In genomic region chr3:101868534-101869464, GRCh38 we compare ENCODE assay signal across 13 cellular contexts. TPM values are rescaled to one million over a fixed set of nuclear protein-coding genes. Genes with fewer than 3 reads are reported as not detected.
A peak's percentile ranks its signal among the peaks of the same experiment; 100 is the strongest.
DNase-seq lines count a peak whose midpoint lies in the region; FAIRE-seq and TF ChIP-seq lines count a peak whose summit lies in the region.
"Had no signal": no experiment of that assay in that cellular context is flagged by ENCODE, and none has a peak within 500 bp of the region (broad histone marks: within the 10 kb centered on the region; RNA-seq: fewer than 3 reads in every experiment).

No MANE protein-coding gene starts in this region.

- H3K27ac ChIP-seq in mesenchymal stem cell (ENCODE audit: low read length, poor library complexity, severe bottlenecking): peak overlapping the region; percentile 49
- H3K27ac ChIP-seq in ovary: no peak overlapping the region

- H3K4me1 ChIP-seq in mesenchymal stem cell (ENCODE audit: control insufficient read depth, insufficient read depth, low read depth, low read length) (peaks cover 6% of the 10 kb centered on the region), ovary (ENCODE audit: insufficient read depth) (no peaks in the 10 kb centered on the region)

- H3K27ac Mint-ChIP-seq in osteocyte (ENCODE audit: unreplicated experiment): no peak overlapping the region

- no peak overlapping the region for H3K4ac ChIP-seq in mesenchymal stem cell (ENCODE audit: low read depth in 1 of 2, low read length in 2 of 2)

- H3K9me3 ChIP-seq in mesenchymal stem cell (ENCODE audit: control insufficient read depth, low read length) (no peaks in the 10 kb centered on the region), ovary (no peaks in the 10 kb centered on the region)

- H4K8ac ChIP-seq in mesenchymal stem cell (ENCODE audit: low read length): no peak overlapping the region

- in situ Hi-C loops in Caki2 (cut with HindIII; ENCODE audit: low pct_unique_long_range_greater_than_20kb, low sequenced_read_pairs): loop anchor here (10.0 to 25.0 kb wide), 2 partner anchors 294 to 356 kb away; no protein-coding TSS in a partner anchor

- H3K36me3 Mint-ChIP-seq in osteocyte (ENCODE audit: unreplicated experiment): no peaks in the 10 kb centered on the region

- H3K9ac ChIP-seq in mesenchymal stem cell (ENCODE audit: low read length): no peak overlapping the region

- no peaks in the 10 kb centered on the region for H3K79me1 ChIP-seq in mesenchymal stem cell (replicated peaks; ENCODE audit: low read length, poor library complexity, severe bottlenecking)

- no peak overlapping the region for H2BK120ac ChIP-seq in mesenchymal stem cell (ENCODE audit: low read depth, low read length)

- no peak overlapping the region for H3K4me2 ChIP-seq in mesenchymal stem cell (ENCODE audit: low read length, poor library complexity, severe bottlenecking)

- H3K27me3 ChIP-seq in mesenchymal stem cell (ENCODE audit: control insufficient read depth in 1 of 2, insufficient read depth in 1 of 2, low read length in 2 of 2) (no peaks in the 10 kb centered on the region), ovary (no peaks in the 10 kb centered on the region)

- TF ChIP-seq CTCF in epithelial cell of esophagus (IDR thresholded peaks at IDR 0.05; ENCODE audit: insufficient read depth, low read depth, low read length, missing control alignments): no peak
- TF ChIP-seq CTCF in osteocyte (IDR thresholded peaks at IDR 0.05): no peak
- TF ChIP-seq CTCF in D721Med (IDR thresholded peaks at IDR 0.05; ENCODE audit: insufficient read depth, missing control alignments): no peak
- TF ChIP-seq CTCF in ovary (IDR thresholded peaks at IDR 0.05): no peak

- no peak overlapping the region for H2BK12ac ChIP-seq in mesenchymal stem cell (ENCODE audit: low read length in 2 of 2)

- no peak for FAIRE-seq in D721Med (lab: Jason Lieb, UNC)

- peak; percentile 95 for DNase-seq in Caki2 (ENCODE audit: low read depth)
- DNase-seq in NCI-H2196 treated with DMSO at 0.1 percent for 48 hours (lab: John Stamatoyannopoulos, UW; ENCODE audit: unreplicated experiment): peak; percentile 25
- DNase-seq in epithelial cell of esophagus (ENCODE audit: low read depth): peak; percentile 67
- DNase-seq in mesenchymal stem cell: peak; percentile 15
- no peak for DNase-seq in osteocyte (ENCODE audit: extremely low spot score, unreplicated experiment)
- DNase-seq in D721Med (ENCODE audit: insufficient read length, low spot score): no peak
- DNase-seq in ovary: no peak
- DNase-seq in NCI-H1436 treated with DMSO at 0.1 percent for 48 hours (lab: John Stamatoyannopoulos, UW): no peak
- DNase-seq: activated CD4-positive, CD25-positive, alpha-beta regulatory T cell; activated naive CD4-positive, alpha-beta T cell treated with Interleukin-2 at 50 U/mL for 16 hours; C1 segment of cervical spinal cord; Kasumi-1; stimulated activated CD4-positive, alpha-beta T cell treated with anti-CD3 and anti-CD28 coated beads, Interleukin-15, amount 100 ng/mL, for 24 hours had no signal

- H3K4me1 Mint-ChIP-seq in osteocyte (ENCODE audit: unreplicated experiment): peaks cover 7% of the 10 kb centered on the region

- no peak for TF ChIP-seq EP300 in ovary (IDR thresholded peaks at IDR 0.05)

- TF ChIP-seq POLR2A in ovary (IDR thresholded peaks at IDR 0.05): no peak

- H3K23ac ChIP-seq in mesenchymal stem cell (ENCODE audit: low read length in 2 of 2): no peak overlapping the region

- no peak overlapping the region for H2BK15ac ChIP-seq in mesenchymal stem cell (ENCODE audit: low read depth, poor library complexity, severe bottlenecking)

- no peaks in the 10 kb centered on the region for H3K27me3 Mint-ChIP-seq in osteocyte (ENCODE audit: unreplicated experiment)

- no peak overlapping the region for H2AK5ac ChIP-seq in mesenchymal stem cell (ENCODE audit: low read length, severe bottlenecking)

- H3K9me3 Mint-ChIP-seq in osteocyte (ENCODE audit: unreplicated experiment): no peaks in the 10 kb centered on the region

- H4K91ac ChIP-seq in mesenchymal stem cell (ENCODE audit: low read length): no peak overlapping the region

- intact Hi-C loops in ovary (cut with DNase I): loop anchor here in 1 of 4 donors (10.0 kb wide), 1 partner anchor 404 kb away; no protein-coding TSS in a partner anchor

- 93% methylated on average over 8 of the region's 12 CpGs for WGBS in mesenchymal stem cell
- 85 to 91% (median 87%) methylated on average over 12 of the region's 12 CpGs for WGBS in ovary, 3 donors

- H2BK5ac ChIP-seq in mesenchymal stem cell (ENCODE audit: low read depth, low read length, poor library complexity, severe bottlenecking): peak overlapping the region; percentile 22

- no peaks in the 10 kb centered on the region for H3K36me3 ChIP-seq in mesenchymal stem cell (ENCODE audit: control insufficient read depth in 1 of 2, insufficient read depth in 2 of 2, low read depth in 1 of 2, low read length in 2 of 2)
- no peaks in the 10 kb centered on the region for H3K36me3 ChIP-seq in ovary

- H2AFZ ChIP-seq in mesenchymal stem cell (ENCODE audit: low read depth, low read length): no peak overlapping the region

- H3K18ac ChIP-seq in mesenchymal stem cell (ENCODE audit: low read depth in 1 of 2, low read length in 2 of 2): no peak overlapping the region

- H3K14ac ChIP-seq in mesenchymal stem cell (ENCODE audit: low read length in 2 of 2): no peak overlapping the region

- H3K4me3 ChIP-seq in epithelial cell of esophagus (ENCODE audit: low read length) (no peak overlapping the region), mesenchymal stem cell (ENCODE audit: insufficient read depth in 1 of 2, low read depth in 1 of 2, low read length in 2 of 2) (no peak overlapping the region), ovary (no peak overlapping the region)

- no peak overlapping the region for H3K4me3 Mint-ChIP-seq in osteocyte (ENCODE audit: unreplicated experiment)

RNA-seq across cellular contexts. Expression of gene NFKBIZ, which starts 19.5 kb away (rescaled TPM):
- 45.4 and 53.5 TPM in 2 replicates for total RNA-seq in Caki2 (2014; rRNA removed; shearing (Covaris generic); ENCODE audit: low replicate concordance)
- polyA plus RNA-seq in mesenchymal stem cell (2013, experiment 1 of 2): 44.7 TPM
- polyA plus RNA-seq in mesenchymal stem cell (2013, experiment 2 of 2): 39.9 TPM
- total RNA-seq in osteocyte: 18.2 and 30.1 TPM in 2 replicates
- total RNA-seq in ovary: 100 to 1,000 TPM in 1 of 7 donors, 10 to 100 TPM in 6; 29.2 to 194 (median 45.5) TPM
- polyA plus RNA-seq in ovary: 10 to 100 TPM in 1 of 2 donors, 1 to 10 TPM in 1; 7.5 to 18.8 TPM

Comparison
In these comparisons a context has a peak if more than half of its experiments do, and no peak if none do; other contexts are left out.
1. DNase-seq: peak in Caki2 (single experiment), NCI-H2196 treated with DMSO at 0.1 percent for 48 hours (single experiment), epithelial cell of esophagus (single experiment) and mesenchymal stem cell (single experiment); none in osteocyte (single experiment), D721Med (single experiment), ovary (0 of 5) and NCI-H1436 treated with DMSO at 0.1 percent for 48 hours (single experiment).